Comparison of ENCODE assay signal across 21 cellular contexts in genomic region chr18:44848931-44849330, GRCh38.
A peak's percentile ranks its signal among the peaks of the same experiment; 100 is the strongest.
DNase-seq lines count a peak whose midpoint lies in the region; ATAC-seq and TF ChIP-seq lines count a peak whose summit lies in the region.
"Had no signal": no experiment of that assay in that cellular context is flagged by ENCODE, and none has a peak within 500 bp of the region (broad histone marks: within the 10 kb centered on the region; RNA-seq: fewer than 3 reads in every experiment).

No MANE protein-coding gene starts in this region.

- 73% methylated on average over 4 of the region's 4 CpGs for WGBS in smooth muscle cell (ENCODE audit: low lambda C conversion rate)

- peak; percentile 34 for DNase-seq in BE2C
- DNase-seq in COLO668 (lab: John Stamatoyannopoulos, UW; ENCODE audit: unreplicated experiment): peak; percentile 49
- peak; percentile 75 for DNase-seq in NCI-H2171 treated with DMSO at 0.1 percent for 48 hours (lab: John Stamatoyannopoulos, UW)
- DNase-seq in cerebellar nuclear complex (lab: John Stamatoyannopoulos, UW): peak; percentile 2 to 45
- no peak for DNase-seq in smooth muscle cell (lab: John Stamatoyannopoulos, UW; ENCODE audit: unreplicated experiment)
- no peak for DNase-seq in activated naive CD8-positive, alpha-beta T cell treated with anti-CD3 and anti-CD28 coated beads for 36 hours
- DNase-seq: activated effector memory CD4-positive, alpha-beta T cell treated with Interleukin-2 at 50 U/mL for 16 hours; CD8-positive, alpha-beta memory T cell; EL; NCI-H1048; spleen; stimulated activated CD4-positive, alpha-beta T cell treated with anti-CD3 and anti-CD28 coated beads, Interleukin-4, amount 100 ng/mL, for 24 hours; stimulated activated naive CD4-positive, alpha-beta T cell treated with Interleukin-2 at 50 U/mL for 16 hours had no signal

- H3K36me3 Mint-ChIP-seq in activated naive CD8-positive, alpha-beta T cell treated with anti-CD3 and anti-CD28 coated beads for 36 hours: no peaks in the 10 kb centered on the region
- H3K36me3 Mint-ChIP-seq: CD8-positive, alpha-beta memory T cell had no signal

- H3K27ac ChIP-seq in smooth muscle cell (ENCODE audit: low read depth): no peak overlapping the region
- H3K27ac ChIP-seq: breast epithelium, HL-60, neutrophil, RWPE1, spleen, thyroid gland had no signal

- peaks cover 11% of the 10 kb centered on the region for H4K20me1 ChIP-seq in smooth muscle cell (ENCODE audit: low read depth)

- H3F3A ChIP-seq in smooth muscle cell (ENCODE audit: low read depth): no peaks in the 10 kb centered on the region

- no peak overlapping the region for H3K9ac ChIP-seq in smooth muscle cell (ENCODE audit: low read depth)

- H3K9me3 ChIP-seq in BE2C (no peaks in the 10 kb centered on the region), smooth muscle cell (replicated peaks; ENCODE audit: low read depth) (no peaks in the 10 kb centered on the region)
- H3K9me3 ChIP-seq: breast epithelium, neutrophil, thyroid gland had no signal

- H3K36me3 ChIP-seq in BE2C (no peaks in the 10 kb centered on the region), smooth muscle cell (ENCODE audit: low read depth) (no peaks in the 10 kb centered on the region)
- H3K36me3 ChIP-seq: breast epithelium, neutrophil, spleen, thyroid gland had no signal

- no peak overlapping the region for H2AFZ ChIP-seq in smooth muscle cell (ENCODE audit: low read depth)

- ATAC-seq in HG03039 (IDR thresholded peaks at IDR 0.05; ENCODE audit: unreplicated experiment): no peak
- no peak for ATAC-seq in HG02870 (IDR thresholded peaks at IDR 0.05; ENCODE audit: unreplicated experiment)
- ATAC-seq: HepG2 had no signal

- no peaks in the 10 kb centered on the region for H3K9me3 Mint-ChIP-seq in activated naive CD8-positive, alpha-beta T cell treated with anti-CD3 and anti-CD28 coated beads for 36 hours
- H3K9me3 Mint-ChIP-seq: CD8-positive, alpha-beta memory T cell had no signal

- TF ChIP-seq CTCF in BE2C (IDR thresholded peaks at IDR 0.05; ENCODE audit: low read depth, low read length) (no peak), smooth muscle cell (IDR thresholded peaks at IDR 0.05; ENCODE audit: borderline replicate concordance, insufficient read depth, poor library complexity, severe bottlenecking) (no peak)

- H3K4me1 Mint-ChIP-seq in activated naive CD8-positive, alpha-beta T cell treated with anti-CD3 and anti-CD28 coated beads for 36 hours: no peaks in the 10 kb centered on the region
- H3K4me1 Mint-ChIP-seq: CD8-positive, alpha-beta memory T cell had no signal

- H3K27me3 ChIP-seq in BE2C: no peaks in the 10 kb centered on the region
- H3K27me3 ChIP-seq in smooth muscle cell (ENCODE audit: low read depth): no peaks in the 10 kb centered on the region
- H3K27me3 ChIP-seq: breast epithelium, neutrophil, spleen, thyroid gland had no signal

- no peaks in the 10 kb centered on the region for H3K4me1 ChIP-seq in BE2C
- H3K4me1 ChIP-seq in smooth muscle cell (ENCODE audit: low read depth): no peaks in the 10 kb centered on the region
- H3K4me1 ChIP-seq: breast epithelium had no signal

- H3K4me3 ChIP-seq in BE2C (ENCODE audit: low read depth, low read length): no peak overlapping the region
- no peak overlapping the region for H3K4me3 ChIP-seq in smooth muscle cell
- H3K4me3 ChIP-seq: breast epithelium, spleen, thyroid gland had no signal

- no peak overlapping the region for H3K4me2 ChIP-seq in smooth muscle cell

- H3K4me3 Mint-ChIP-seq in activated naive CD8-positive, alpha-beta T cell treated with anti-CD3 and anti-CD28 coated beads for 36 hours: no peak overlapping the region
- H3K4me3 Mint-ChIP-seq: CD8-positive, alpha-beta memory T cell had no signal

- peaks cover 4% of the 10 kb centered on the region for H3K79me2 ChIP-seq in smooth muscle cell (ENCODE audit: low read depth)

- peaks cover 3% of the 10 kb centered on the region for H3K27me3 Mint-ChIP-seq in activated naive CD8-positive, alpha-beta T cell treated with anti-CD3 and anti-CD28 coated beads for 36 hours

- no peak overlapping the region for H3K27ac Mint-ChIP-seq in activated naive CD8-positive, alpha-beta T cell treated with anti-CD3 and anti-CD28 coated beads for 36 hours

Comparison
In these comparisons a context has a peak if more than half of its experiments do, and no peak if none do; other contexts are left out.
1. DNase-seq: peak in BE2C (single experiment), COLO668 (single experiment), NCI-H2171 treated with DMSO at 0.1 percent for 48 hours (single experiment) and cerebellar nuclear complex (2 of 2); none in smooth muscle cell (single experiment) and activated naive CD8-positive, alpha-beta T cell treated with anti-CD3 and anti-CD28 coated beads for 36 hours (single experiment).